9 cellular contexts compared by ENCODE assay signal in the genomic region with DNA sequence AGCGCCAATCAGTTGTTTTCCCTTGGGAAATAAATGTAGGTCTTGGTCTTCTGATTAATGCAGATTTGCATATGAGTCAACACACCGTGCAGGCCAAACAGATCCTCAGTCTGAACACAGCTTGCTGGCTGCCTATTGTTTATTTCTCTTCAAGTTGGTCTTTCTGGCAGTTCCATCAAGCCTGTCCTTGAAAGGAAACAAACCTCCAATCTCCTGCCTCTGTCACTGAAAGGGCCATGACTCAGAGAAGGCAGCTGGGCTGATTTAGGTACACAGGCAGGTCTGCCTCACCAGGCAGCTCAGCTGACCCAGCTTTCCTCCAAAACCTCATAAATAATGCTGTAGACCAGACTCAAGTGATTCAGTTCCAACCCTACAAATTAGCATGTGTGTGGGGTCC.
DNase-seq lines count a peak whose midpoint lies in the region; ATAC-seq and TF ChIP-seq lines count a peak whose summit lies in the region.
"Had no signal": no experiment of that assay in that cellular context is flagged by ENCODE, and none has a peak within 500 bp of the region (broad histone marks: within the 10 kb centered on the region; RNA-seq: fewer than 3 reads in every experiment).

No MANE protein-coding gene starts in this region.

- no peak for TF ChIP-seq CTCF in RWPE1 (conservative IDR thresholded peaks at IDR 0.05; ENCODE audit: low read depth)
- no peak for TF ChIP-seq CTCF in progenitor cell of endocrine pancreas (IDR thresholded peaks at IDR 0.05; ENCODE audit: unreplicated experiment)

- DNase-seq in RWPE1 (ENCODE audit: low spot score) (peak; percentile 15), germinal center (ENCODE audit: low spot score) (peak; percentile 35), progenitor cell of endocrine pancreas (ENCODE audit: low spot score, unreplicated experiment) (no peak)
- DNase-seq: NCI-H2227 treated with DMSO at 0.1 percent for 48 hours had no signal

- H3K4me3 Mint-ChIP-seq in progenitor cell of endocrine pancreas (ENCODE audit: low read depth): no peak overlapping the region

- H3K27ac Mint-ChIP-seq in progenitor cell of endocrine pancreas: no peak overlapping the region

- peaks cover 15% of the 10 kb centered on the region for H3K36me3 Mint-ChIP-seq in progenitor cell of endocrine pancreas (ENCODE audit: insufficient read depth)

- H3K27ac ChIP-seq in ACC112 (ENCODE audit: low read depth, low read length): peak overlapping the region; percentile 83
- H3K27ac ChIP-seq in RWPE1: no peak overlapping the region

- CTCF ChIA-PET in RWPE1 (lab: Yijun Ruan, JAX): interaction anchor here (0.6 kb wide), 1 partner anchor 515 kb away, joined by 4 read pairs; no protein-coding TSS in a partner anchor

- POLR2A ChIA-PET in RWPE1 (lab: Yijun Ruan, JAX; ENCODE audit: low non-redundant PET): interaction anchor here (0.7 kb wide), 1 partner anchor 22 kb away, joined by 3 read pairs; no protein-coding TSS in a partner anchor

- no peak overlapping the region for H2AFZ ChIP-seq in ACC112 (ENCODE audit: low read length, unreplicated experiment)

- ATAC-seq in GM21825 (IDR thresholded peaks at IDR 0.05; ENCODE audit: unreplicated experiment): peak; percentile 48
- no peak for ATAC-seq in GM18498 (IDR thresholded peaks at IDR 0.05; ENCODE audit: unreplicated experiment)
- ATAC-seq in GM21528 (IDR thresholded peaks at IDR 0.05; ENCODE audit: low FRiP score, unreplicated experiment): no peak
- no peak for ATAC-seq in HG03159 (IDR thresholded peaks at IDR 0.05; ENCODE audit: unreplicated experiment)

- H3K27me3 Mint-ChIP-seq in progenitor cell of endocrine pancreas: no peaks in the 10 kb centered on the region

- no peaks in the 10 kb centered on the region for H3K9me3 Mint-ChIP-seq in progenitor cell of endocrine pancreas (ENCODE audit: low read depth)

- H3K27me3 ChIP-seq in ACC112 (ENCODE audit: insufficient read depth, low read length): no peaks in the 10 kb centered on the region

- no peaks in the 10 kb centered on the region for H3K79me2 ChIP-seq in ACC112 (ENCODE audit: control insufficient read depth, insufficient read depth, low read length, unreplicated experiment)

- 0 out of 2 replicates have a peak, but pooled peaks cover 4% of the 10 kb centered on the region for H3K36me3 ChIP-seq in ACC112 (ENCODE audit: insufficient read depth, low read length)

- H3K4me1 Mint-ChIP-seq in progenitor cell of endocrine pancreas (ENCODE audit: low read depth): no peaks in the 10 kb centered on the region

- H3K4me3 ChIP-seq in ACC112 (ENCODE audit: low read depth, low read length): no peak overlapping the region

- peaks cover 42% of the 10 kb centered on the region for H3K4me1 ChIP-seq in ACC112 (ENCODE audit: control insufficient read depth, insufficient read depth, low read length, unreplicated experiment)
